In genomic region chr5:161778796-161779195, GRCh38 we compare ENCODE assay signal across 21 cellular contexts.
DNase-seq lines count a peak whose midpoint lies in the region; ATAC-seq and TF ChIP-seq lines count a peak whose summit lies in the region.
"Had no signal": no experiment of that assay in that cellular context is flagged by ENCODE, and none has a peak within 500 bp of the region (broad histone marks: within the 10 kb centered on the region; RNA-seq: fewer than 3 reads in every experiment).

No MANE protein-coding gene starts in this region.

- H3K36me3 ChIP-seq in breast epithelium, result no peaks in the 10 kb centered on the region
- H3K36me3 ChIP-seq: BE2C, BLaER1 had no signal

- no peak overlapping the region for H3K4me3 ChIP-seq in breast epithelium
- H3K4me3 ChIP-seq: BLaER1, GM12878 had no signal

- no peak for ATAC-seq in HG02623 (IDR thresholded peaks at IDR 0.05; ENCODE audit: unreplicated experiment)
- ATAC-seq: GM12878 had no signal

- TF ChIP-seq POLR2A in breast epithelium (IDR thresholded peaks at IDR 0.05), result no peak

- no peaks in the 10 kb centered on the region for H3K9me3 ChIP-seq in breast epithelium
- H3K9me3 ChIP-seq: BE2C, BLaER1 had no signal

- no peaks in the 10 kb centered on the region for H3K4me1 ChIP-seq in breast epithelium
- H3K4me1 ChIP-seq: BE2C, BLaER1 had no signal

- TF ChIP-seq CTCF in breast epithelium (IDR thresholded peaks at IDR 0.05), result no peak

- intact Hi-C loops in breast epithelium (cut with DNase I; ENCODE audit: low total_unique reads), result no loop called here

- H3K27ac ChIP-seq in breast epithelium, result no peak overlapping the region
- H3K27ac ChIP-seq: BLaER1 had no signal

- H3K27me3 ChIP-seq in breast epithelium, result no peaks in the 10 kb centered on the region
- H3K27me3 ChIP-seq: BE2C, BLaER1 had no signal

- DNase-seq in DMS79 treated with DMSO at 0.1 percent for 48 hours (lab: John Stamatoyannopoulos, UW) (peak; percentile 46), NCI-H524 treated with DMSO at 0.1 percent for 48 hours (lab: John Stamatoyannopoulos, UW) (peak; percentile 70), cortex of kidney (lab: John Stamatoyannopoulos, UW) (no peak), breast epithelium (ENCODE audit: low spot score in 2 of 2) (no peak)
- DNase-seq: 8988T; ACHN; BE2C; C1 segment of cervical spinal cord; CD4-positive, alpha-beta memory T cell; CD4-positive, CD25-positive, alpha-beta regulatory T cell; CD8-positive, alpha-beta memory T cell; COR-L47; DMS 273 treated with DMSO at 0.1 percent for 48 hours; DMS153; DMS53; DND-41; EL; GDM1 had no signal

Comparison
In these comparisons a context has a peak if more than half of its experiments do, and no peak if none do; other contexts are left out.
1. DNase-seq: peak in DMS79 treated with DMSO at 0.1 percent for 48 hours (single experiment) and NCI-H524 treated with DMSO at 0.1 percent for 48 hours (single experiment); none in cortex of kidney (single experiment) and breast epithelium (0 of 2).